33 cellular contexts compared by ENCODE assay signal in the genomic region with DNA sequence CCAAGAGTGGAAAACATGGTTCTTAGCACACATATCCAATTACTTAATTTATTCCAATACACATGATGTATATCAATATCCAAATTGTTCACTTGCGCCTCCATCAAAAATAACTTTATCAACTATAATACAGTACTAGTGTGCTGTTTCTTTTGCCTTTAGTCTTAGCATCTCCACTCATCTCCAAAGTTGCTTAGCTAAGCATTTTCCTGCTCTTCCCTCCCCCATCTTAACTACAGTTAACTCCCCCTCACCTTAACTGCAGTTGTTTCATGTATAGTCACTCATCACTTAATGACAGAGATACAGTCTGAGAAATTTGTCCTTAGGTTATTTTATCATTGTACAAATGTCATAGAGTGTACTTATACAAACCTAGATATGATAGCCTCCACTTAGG.
"Had no signal": no experiment of that assay in that cellular context is flagged by ENCODE, and none has a peak within 500 bp of the region (broad histone marks: within the 10 kb centered on the region; RNA-seq: fewer than 3 reads in every experiment).

No MANE protein-coding gene starts in this region.

- H3K27ac ChIP-seq: neutrophil, ovary, parathyroid adenoma, psoas muscle, skin epidermis, spleen, suprapubic skin, testis, tibial artery, upper lobe of left lung, vagina had no signal

- H3K9ac ChIP-seq: parathyroid adenoma had no signal

- H3K4me3 ChIP-seq: ovary, psoas muscle, skin epidermis, smooth muscle cell, spleen, suprapubic skin, testis, tibial artery, upper lobe of left lung, vagina had no signal

- H3K4me2 ChIP-seq: smooth muscle cell had no signal

- H3K79me2 ChIP-seq: parathyroid adenoma had no signal

- DNase-seq: naive thymus-derived CD8-positive, alpha-beta T cell; nephron progenitor cell; occipital lobe; ovary; posterior cingulate gyrus; psoas muscle; right cardiac atrium; spleen; stimulated activated CD4-positive, alpha-beta T cell treated with anti-CD3 and anti-CD28 coated beads, Interleukin-12 subunit alpha, Interleukin-12 subunit beta, amount 100 ng/mL, for 4 hours; stimulated activated CD4-positive, alpha-beta T cell treated with anti-CD3 and anti-CD28 coated beads, Interleukin-1b, Interleukin-23, amount 100 ng/mL, for 48 hours; stimulated activated CD4-positive, alpha-beta T cell treated with anti-CD3 and anti-CD28 coated beads, Interleukin-4, amount 100 ng/mL, for 1 hour; stimulated activated CD4-positive, alpha-beta T cell treated with anti-CD3 and anti-CD28 coated beads, Interleukin-4, amount 100 ng/mL, for 4 hours; stimulated activated CD8-positive, alpha-beta memory T cell treated with anti-CD3 and anti-CD28 coated beads, Interleukin-4, amount 100 ng/mL, for 48 hours; stimulated activated naive CD4-positive, alpha-beta T cell; stimulated activated naive CD8-positive, alpha-beta T cell treated with anti-CD3 and anti-CD28 coated beads, Interleukin-15, amount 100 ng/mL, for 72 hours; stimulated activated naive CD8-positive, alpha-beta T cell treated with anti-CD3 and anti-CD28 coated beads, Interleukin-15, Interleukin-2, amounts not matched to agents 100 U/mL and 50 U/mL, for 24 hours; substantia nigra; testis; tibial artery; trophoblast cell; upper lobe of left lung had no signal

- H3K4me3 Mint-ChIP-seq: naive thymus-derived CD8-positive, alpha-beta T cell; natural killer cell treated with Interleukin-12 subunit alpha and Interleukin-12 subunit beta and Interleukin-15 and Interleukin-18, amount 100 ng/mL, for 72 hours; nephron progenitor cell; neural crest cell; stimulated activated memory B cell treated with anti-CD40 and anti-IgM and Interleukin-4, amounts not matched to agents 10 μg/mL and 1 μg/mL and 100 μg/mL, for 72 hours; stimulated activated naive CD8-positive, alpha-beta T cell treated with anti-CD3 and anti-CD28 coated beads, Interleukin-15, amount 100 ng/mL, for 72 hours had no signal

- H3K27ac Mint-ChIP-seq: naive thymus-derived CD8-positive, alpha-beta T cell; natural killer cell treated with Interleukin-12 subunit alpha and Interleukin-12 subunit beta and Interleukin-15 and Interleukin-18, amount 100 ng/mL, for 72 hours; nephron progenitor cell; progenitor cell of endocrine pancreas; stimulated activated memory B cell treated with anti-CD40 and anti-IgM and Interleukin-4, amounts not matched to agents 10 μg/mL and 1 μg/mL and 100 μg/mL, for 72 hours; stimulated activated naive CD8-positive, alpha-beta T cell treated with anti-CD3 and anti-CD28 coated beads, Interleukin-15, amount 100 ng/mL, for 72 hours had no signal

- FAIRE-seq: urothelium cell line had no signal

- H3K36me3 ChIP-seq: neutrophil, ovary, spleen, suprapubic skin, tibial artery, upper lobe of left lung, vagina had no signal

- H3K9me3 ChIP-seq: neutrophil, ovary, psoas muscle, suprapubic skin, testis, tibial artery, upper lobe of left lung, vagina had no signal

- ATAC-seq: naive thymus-derived CD8-positive, alpha-beta T cell; natural killer cell treated with Interleukin-12 subunit alpha and Interleukin-12 subunit beta and Interleukin-15 and Interleukin-18, amount 100 ng/mL, for 72 hours; psoas muscle; right cardiac atrium; sciatic nerve; stimulated activated memory B cell treated with anti-CD40 and anti-IgM and Interleukin-4, amounts not matched to agents 10 μg/mL and 1 μg/mL and 100 μg/mL, for 72 hours; stimulated activated naive CD8-positive, alpha-beta T cell treated with anti-CD3 and anti-CD28 coated beads, Interleukin-15, amount 100 ng/mL, for 72 hours; stimulated activated naive CD8-positive, alpha-beta T cell treated with anti-CD3 and anti-CD28 coated beads, Interleukin-15, Interleukin-2, amounts not matched to agents 100 U/mL and 50 U/mL, for 24 hours had no signal

- H3K9me3 Mint-ChIP-seq: nephron progenitor cell; stimulated activated memory B cell treated with anti-CD40 and anti-IgM and Interleukin-4, amounts not matched to agents 10 μg/mL and 1 μg/mL and 100 μg/mL, for 72 hours had no signal

- H2AFZ ChIP-seq: parathyroid adenoma had no signal

- H3K4me1 Mint-ChIP-seq: naive thymus-derived CD8-positive, alpha-beta T cell; nephron progenitor cell; neural crest cell; stimulated activated naive CD8-positive, alpha-beta T cell treated with anti-CD3 and anti-CD28 coated beads, Interleukin-15, amount 100 ng/mL, for 72 hours had no signal

- H3K27me3 Mint-ChIP-seq: naive thymus-derived CD8-positive, alpha-beta T cell; natural killer cell treated with Interleukin-12 subunit alpha and Interleukin-12 subunit beta and Interleukin-15 and Interleukin-18, amount 100 ng/mL, for 72 hours; progenitor cell of endocrine pancreas; stimulated activated memory B cell treated with anti-CD40 and anti-IgM and Interleukin-4, amounts not matched to agents 10 μg/mL and 1 μg/mL and 100 μg/mL, for 72 hours; stimulated activated naive CD8-positive, alpha-beta T cell treated with anti-CD3 and anti-CD28 coated beads, Interleukin-15, amount 100 ng/mL, for 72 hours had no signal

- H3K27me3 ChIP-seq: neutrophil, ovary, spleen, suprapubic skin, testis, tibial artery, upper lobe of left lung, vagina had no signal

- H3K4me1 ChIP-seq: parathyroid adenoma, psoas muscle, spleen, suprapubic skin, testis, tibial artery, upper lobe of left lung, vagina had no signal

- H3K36me3 Mint-ChIP-seq: naive thymus-derived CD8-positive, alpha-beta T cell; stimulated activated memory B cell treated with anti-CD40 and anti-IgM and Interleukin-4, amounts not matched to agents 10 μg/mL and 1 μg/mL and 100 μg/mL, for 72 hours had no signal
